In the genomic region with DNA sequence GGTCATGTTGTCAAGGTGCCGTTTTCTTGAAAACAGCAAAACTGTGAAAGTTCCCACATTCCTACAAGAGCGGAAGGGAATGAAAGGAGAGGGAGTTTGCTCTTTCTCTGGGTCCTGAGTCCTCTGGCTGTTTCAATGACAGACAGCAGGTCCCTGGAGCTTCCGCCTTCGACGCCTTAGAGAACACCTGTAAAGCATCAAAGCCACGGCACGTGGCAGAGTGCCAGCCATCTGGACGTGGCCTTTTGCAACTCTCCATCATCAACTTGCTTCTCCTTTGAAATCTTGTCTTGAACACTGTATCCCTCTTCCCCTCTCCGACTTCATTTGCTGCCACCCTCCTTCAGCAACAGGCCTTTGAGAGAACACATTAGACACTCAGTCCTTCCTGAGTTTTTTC, we compare ENCODE assay signal across 25 cellular contexts.
"Had no signal": no experiment of that assay in that cellular context is flagged by ENCODE, and none has a peak within 500 bp of the region (broad histone marks: within the 10 kb centered on the region; RNA-seq: fewer than 3 reads in every experiment).

No MANE protein-coding gene starts in this region.

- H3K36me3 Mint-ChIP-seq: activated CD4-positive, alpha-beta memory T cell treated with anti-CD3 and anti-CD28 coated beads for 36 hours; activated naive CD8-positive, alpha-beta T cell; T-cell had no signal

- ATAC-seq: activated T-cell treated with anti-CD3 and anti-CD28 coated beads, Interleukin-2, amount 50 U/mL, for 4 hours; T-cell had no signal

- H3K9me3 ChIP-seq: colonic mucosa, MG63, SJSA1 had no signal

- H3K27me3 ChIP-seq: brain microvascular endothelial cell, colonic mucosa, MG63, Peyer's patch had no signal

- FAIRE-seq: TTC549 had no signal

- H3K27me3 Mint-ChIP-seq: activated CD4-positive, alpha-beta T cell treated with anti-CD3 and anti-CD28 coated beads, Interleukin-2, amount 10 ng/mL, durations not matched to agents 7 days and 5 days had no signal

- DNase-seq: activated CD4-positive, alpha-beta memory T cell treated with anti-CD3 and anti-CD28 coated beads for 36 hours; activated CD4-positive, alpha-beta T cell treated with anti-CD3 and anti-CD28 coated beads, Interleukin-2, amount 10 ng/mL, durations not matched to agents 7 days and 5 days; activated CD4-positive, CD25-positive, alpha-beta regulatory T cell; activated CD8-positive, alpha-beta memory T cell treated with anti-CD3 and anti-CD28 coated beads for 24 hours; activated effector memory CD4-positive, alpha-beta T cell treated with anti-CD3 and anti-CD28 coated beads, Interleukin-2, amount 50 U/mL, for 16 hours; activated naive CD4-positive, alpha-beta T cell treated with anti-CD3 and anti-CD28 coated beads for 36 hours; activated T-cell treated with anti-CD3 and anti-CD28 coated beads, Interleukin-2, amount 50 U/mL, for 4 hours; brain microvascular endothelial cell; colonic mucosa; MG63; MV-4-11; NCI-H1092 treated with DMSO at 0.1 percent for 48 hours; NCI-H1694; NCI-H2029; NCI-H345; NCI-H510A treated with DMSO at 0.1 percent for 48 hours; Peyer's patch; SHP77; T-cell; T-helper 2 cell; T1000 had no signal

- H3K27ac ChIP-seq: brain microvascular endothelial cell, colonic mucosa, Peyer's patch, SJSA1, VCaP had no signal

- H3K36me3 ChIP-seq: brain microvascular endothelial cell, colonic mucosa, MG63, Peyer's patch, SJSA1 had no signal

- H3K4me1 Mint-ChIP-seq: activated CD4-positive, alpha-beta T cell treated with anti-CD3 and anti-CD28 coated beads, Interleukin-2, amount 10 ng/mL, durations not matched to agents 7 days and 5 days; T-cell had no signal

- H3K4me3 ChIP-seq: colonic mucosa, MG63, Peyer's patch, SJSA1 had no signal

- H3K4me1 ChIP-seq: colonic mucosa, Peyer's patch, SJSA1 had no signal

- H3K4me3 Mint-ChIP-seq: activated CD4-positive, alpha-beta memory T cell treated with anti-CD3 and anti-CD28 coated beads for 36 hours; activated CD4-positive, alpha-beta T cell treated with anti-CD3 and anti-CD28 coated beads, Interleukin-2, amount 10 ng/mL, durations not matched to agents 7 days and 5 days; activated naive CD4-positive, alpha-beta T cell treated with anti-CD3 and anti-CD28 coated beads for 36 hours; activated naive CD8-positive, alpha-beta T cell; activated T-cell treated with anti-CD3 and anti-CD28 coated beads, Interleukin-2, amount 50 U/mL, for 4 hours; T-cell had no signal

- H3K27ac Mint-ChIP-seq: activated CD4-positive, alpha-beta memory T cell treated with anti-CD3 and anti-CD28 coated beads for 36 hours; activated CD4-positive, alpha-beta T cell treated with anti-CD3 and anti-CD28 coated beads, Interleukin-2, amount 10 ng/mL, durations not matched to agents 7 days and 5 days; activated naive CD4-positive, alpha-beta T cell treated with anti-CD3 and anti-CD28 coated beads for 36 hours; activated naive CD8-positive, alpha-beta T cell; T-cell had no signal
